Comparison of ENCODE assay signal across 15 cellular contexts in the genomic region with DNA sequence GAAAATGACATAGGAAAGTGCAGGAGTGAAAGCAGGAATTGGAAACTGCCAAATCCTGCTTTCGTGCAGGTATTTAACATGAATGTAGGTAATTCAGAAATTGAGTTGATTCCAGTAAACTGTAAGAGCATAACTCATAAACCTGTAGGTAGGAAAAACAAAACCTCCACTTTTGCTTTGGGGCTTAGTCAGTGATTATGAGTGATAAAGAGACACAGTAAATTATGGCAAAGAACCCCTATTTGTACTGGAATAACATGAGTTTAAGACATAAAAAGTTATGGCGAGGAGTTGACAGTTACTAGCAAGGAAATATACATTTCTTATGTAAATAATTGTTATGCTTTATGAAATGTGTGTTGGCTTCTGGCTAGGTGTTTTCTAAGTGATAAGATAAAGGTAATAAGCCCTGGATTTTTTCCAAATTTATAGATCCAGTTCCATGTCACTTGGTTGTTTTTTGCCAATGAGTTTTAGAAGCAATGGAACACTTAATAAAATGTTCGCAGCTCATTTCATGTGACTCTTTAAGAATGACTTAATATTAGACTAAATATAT. TPM values are rescaled to one million over a fixed set of nuclear protein-coding genes. Genes with fewer than 3 reads are reported as not detected.
A peak's percentile ranks its signal among the peaks of the same experiment; 100 is the strongest.
DNase-seq lines count a peak whose midpoint lies in the region; ATAC-seq and TF ChIP-seq lines count a peak whose summit lies in the region.
"Had no signal": no experiment of that assay in that cellular context is flagged by ENCODE, and none has a peak within 500 bp of the region (broad histone marks: within the 10 kb centered on the region; RNA-seq: fewer than 3 reads in every experiment).

No MANE protein-coding gene starts in this region.

- peaks cover 32% of the 10 kb centered on the region for H3K36me3 Mint-ChIP-seq in MCF 10A (ENCODE audit: insufficient read depth, unreplicated experiment)
- no peaks in the 10 kb centered on the region for H3K36me3 Mint-ChIP-seq in activated T-cell treated with anti-CD3 and anti-CD28 coated beads, Interleukin-2, amount 50 U/mL, for 4 hours (ENCODE audit: insufficient read depth)

- intact Hi-C loops in MCF 10A (cut with micrococcal nuclease) = no loop called here
- intact Hi-C loops in breast epithelium (cut with DNase I; ENCODE audit: low total_unique reads) = no loop called here
- intact Hi-C loops in psoas muscle (cut with DNase I) = loop anchor here (5.0 kb wide), 2 partner anchors 59 to 119 kb away; no protein-coding TSS in a partner anchor
- intact Hi-C loops in tibial artery (cut with DNase I; ENCODE audit: low total_unique reads) = loop anchor here (5.0 kb wide), 1 partner anchor 109 kb away; no protein-coding TSS in a partner anchor

- no peaks in the 10 kb centered on the region for H3K27me3 ChIP-seq in breast epithelium
- no peaks in the 10 kb centered on the region for H3K27me3 ChIP-seq in fibroblast of lung (ENCODE audit: control insufficient read depth, insufficient read depth, low read length)
- no peaks in the 10 kb centered on the region for H3K27me3 ChIP-seq in psoas muscle (ENCODE audit: insufficient read depth in 3 of 3, low read length in 2 of 3)
- no peaks in the 10 kb centered on the region for H3K27me3 ChIP-seq in tibial artery

- H3K4me1 Mint-ChIP-seq in MCF 10A (ENCODE audit: insufficient read depth, unreplicated experiment) = peaks cover 11% of the 10 kb centered on the region
- H3K4me1 Mint-ChIP-seq in activated T-cell treated with anti-CD3 and anti-CD28 coated beads, Interleukin-2, amount 50 U/mL, for 4 hours (ENCODE audit: low read depth) = no peaks in the 10 kb centered on the region
- H3K4me1 Mint-ChIP-seq: CD8-positive, alpha-beta memory T cell had no signal

- no peak overlapping the region for H3K9ac ChIP-seq in fibroblast of lung (ENCODE audit: insufficient read depth, low read length)

- no peak for DNase-seq in MCF 10A (ENCODE audit: unreplicated experiment)
- no peak for DNase-seq in breast epithelium (ENCODE audit: low spot score in 2 of 2)
- DNase-seq in fibroblast of lung (ENCODE audit: low read depth in 2 of 2) = no peak
- DNase-seq in psoas muscle = no peak
- no peak for DNase-seq in tibial artery
- DNase-seq in activated T-cell treated with anti-CD3 and anti-CD28 coated beads, Interleukin-2, amount 50 U/mL, for 4 hours = no peak
- no peak for DNase-seq in D341Med (ENCODE audit: low spot score)
- DNase-seq: CD8-positive, alpha-beta memory T cell; DMS 273 treated with DMSO at 0.1 percent for 48 hours; H7; NCI-H226; NCI-H69; PC-3 had no signal

- H3K36me3 ChIP-seq in breast epithelium (no peaks in the 10 kb centered on the region), fibroblast of lung (ENCODE audit: control insufficient read depth, insufficient read depth, low read length) (peaks cover 2% of the 10 kb centered on the region), psoas muscle (ENCODE audit: insufficient read depth in 1 of 2, low read depth in 1 of 2) (peaks cover 0 to 49% of the 10 kb centered on the region in 2 donors), tibial artery (peaks cover 9 to 11% (median 10%) of the 10 kb centered on the region in 3 donors)

- peak overlapping the region; percentile 37 for H3K4me2 ChIP-seq in fibroblast of lung (ENCODE audit: extremely low read depth, insufficient read depth, low read length)

- no peak overlapping the region for H2AFZ ChIP-seq in fibroblast of lung (ENCODE audit: low read length)

- peak overlapping the region; percentile 31 for H3K27ac Mint-ChIP-seq in MCF 10A (ENCODE audit: low read depth, unreplicated experiment)
- H3K27ac Mint-ChIP-seq: CD8-positive, alpha-beta memory T cell had no signal

- H3K9me3 Mint-ChIP-seq in MCF 10A (ENCODE audit: unreplicated experiment) = no peaks in the 10 kb centered on the region
- H3K9me3 Mint-ChIP-seq in activated T-cell treated with anti-CD3 and anti-CD28 coated beads, Interleukin-2, amount 50 U/mL, for 4 hours = no peaks in the 10 kb centered on the region
- H3K9me3 Mint-ChIP-seq: CD8-positive, alpha-beta memory T cell had no signal

- H3K4me3 Mint-ChIP-seq in MCF 10A (ENCODE audit: unreplicated experiment) = no peak overlapping the region
- H3K4me3 Mint-ChIP-seq in activated T-cell treated with anti-CD3 and anti-CD28 coated beads, Interleukin-2, amount 50 U/mL, for 4 hours = no peak overlapping the region
- H3K4me3 Mint-ChIP-seq: CD8-positive, alpha-beta memory T cell had no signal

- TF ChIP-seq CTCF in MCF 10A (IDR thresholded peaks at IDR 0.05; ENCODE audit: unreplicated experiment) (no peak), breast epithelium (IDR thresholded peaks at IDR 0.05) (no peak), fibroblast of lung (conservative IDR thresholded peaks at IDR 0.05 in 1 of 2, IDR thresholded peaks at IDR 0.05 in 1 of 2; ENCODE audit: low read depth in 1 of 2, low read length in 2 of 2) (no peak), psoas muscle (IDR thresholded peaks at IDR 0.05) (no peak), tibial artery (IDR thresholded peaks at IDR 0.05) (no peak)

- CTCF ChIA-PET in MCF 10A (lab: Yijun Ruan, JAX) = no interaction called here

- POLR2A ChIA-PET in MCF 10A (lab: Yijun Ruan, JAX) = interaction anchor here (0.7 to 2.7 kb wide), 4 partner anchors 28 to 118 kb away, joined by 3 to 16 read pairs (median 3); no protein-coding TSS in a partner anchor

- H3K9me3 ChIP-seq in breast epithelium (no peaks in the 10 kb centered on the region), fibroblast of lung (ENCODE audit: control insufficient read depth, insufficient read depth, low read depth, low read length) (no peaks in the 10 kb centered on the region), psoas muscle (no peaks in the 10 kb centered on the region), tibial artery (no peaks in the 10 kb centered on the region)

- ATAC-seq in psoas muscle = no peak
- no peak for ATAC-seq in activated T-cell treated with anti-CD3 and anti-CD28 coated beads, Interleukin-2, amount 50 U/mL, for 4 hours
- no peak for ATAC-seq in GM21367 (IDR thresholded peaks at IDR 0.05; ENCODE audit: unreplicated experiment)
- ATAC-seq: PC-3 had no signal

- H3K4me3 ChIP-seq in breast epithelium = no peak overlapping the region
- H3K4me3 ChIP-seq in fibroblast of lung (replicated peaks in 1 of 4; ENCODE audit: control extremely low read depth in 1 of 4, insufficient read depth in 1 of 4, low read depth in 3 of 4, low read length in 4 of 4) = no peak overlapping the region
- peak overlapping the region; percentile 62 for H3K4me3 ChIP-seq in psoas muscle
- H3K4me3 ChIP-seq in tibial artery = no peak overlapping the region

- 61 to 67% (median 65%) methylated on average over 3 of the region's 3 CpGs for WGBS in psoas muscle, 3 donors

- H3K4me1 ChIP-seq in breast epithelium (peaks cover 0 to 4% of the 10 kb centered on the region in 2 donors), fibroblast of lung (ENCODE audit: control insufficient read depth, extremely low read depth, insufficient read depth, low read length) (peaks cover 13% of the 10 kb centered on the region), psoas muscle (peaks cover 54% of the 10 kb centered on the region), tibial artery (peaks cover 0 to 76% (median 30%) of the 10 kb centered on the region in 4 donors)

- no TSS peak for BruUV-seq in MCF 10A (replicated peaks; lab: Mats Ljungman, UMichigan)

- H3K27ac ChIP-seq in breast epithelium (no peak overlapping the region), fibroblast of lung (ENCODE audit: insufficient read depth, low read length) (no peak overlapping the region), psoas muscle (peak overlapping the region; percentile 88), tibial artery (peak overlapping the region; percentile 88 to 90)
- H3K27ac ChIP-seq: 22Rv1 had no signal

- no peaks in the 10 kb centered on the region for H3K27me3 Mint-ChIP-seq in MCF 10A (ENCODE audit: insufficient read depth, unreplicated experiment)
- H3K27me3 Mint-ChIP-seq in activated T-cell treated with anti-CD3 and anti-CD28 coated beads, Interleukin-2, amount 50 U/mL, for 4 hours (ENCODE audit: low read depth) = peaks cover 2% of the 10 kb centered on the region

- H4K20me1 ChIP-seq in fibroblast of lung (ENCODE audit: control insufficient read depth, extremely low read depth, insufficient read depth, low read length) = no peaks in the 10 kb centered on the region

- peaks cover 31% of the 10 kb centered on the region for H3K79me2 ChIP-seq in fibroblast of lung (ENCODE audit: control insufficient read depth, insufficient read depth, low read length)

- TF ChIP-seq POLR2A in breast epithelium (IDR thresholded peaks at IDR 0.05) = no peak

RNA-seq across cellular contexts. Expression of a gene that starts 17.3 kb away (rescaled TPM):
- 134 and 150 TPM in 2 replicates for total RNA-seq in MCF 10A (2022)
- total RNA-seq in breast epithelium = 10 to 100 TPM; 34.8 to 67.0 (median 42.9) TPM
- 120 and 138 TPM in 2 replicates for total RNA-seq in fibroblast of lung
- polyA plus RNA-seq in fibroblast of lung = 59.3 and 105 TPM in 2 replicates
- 37.0 and 69.9 TPM in 2 replicates for polyA plus RNA-seq in fibroblast of lung (2012)
- 11.8 and 28.4 TPM in 2 replicates for polyA minus RNA-seq in fibroblast of lung (ENCODE audit: low replicate concordance)
- 100 to 1,000 TPM; 366 to 533 (median 468) TPM for total RNA-seq in psoas muscle
- 100 to 1,000 TPM in 2 of 3 donors, 10 to 100 TPM in 1; 41.8 to 224 (median 112) TPM for polyA plus RNA-seq in psoas muscle
- 1 to 10 TPM; 5.9 to 8.6 (median 6.8) TPM for total RNA-seq in activated T-cell treated with anti-CD3 and anti-CD28 coated beads, Interleukin-2, amount 50 U/mL, for 4 hours

Comparison
In these comparisons a context has a peak if more than half of its experiments do, and no peak if none do; other contexts are left out.
1. H3K27ac ChIP-seq: peak in psoas muscle (single experiment) and tibial artery (2 of 2); none in breast epithelium (0 of 2) and fibroblast of lung (single experiment).
2. intact Hi-C loops: an anchor here in psoas muscle (5.0 kb wide) and tibial artery (5.0 kb wide); none called in MCF 10A and breast epithelium.